13 cellular contexts compared by ENCODE assay signal in the genomic region with DNA sequence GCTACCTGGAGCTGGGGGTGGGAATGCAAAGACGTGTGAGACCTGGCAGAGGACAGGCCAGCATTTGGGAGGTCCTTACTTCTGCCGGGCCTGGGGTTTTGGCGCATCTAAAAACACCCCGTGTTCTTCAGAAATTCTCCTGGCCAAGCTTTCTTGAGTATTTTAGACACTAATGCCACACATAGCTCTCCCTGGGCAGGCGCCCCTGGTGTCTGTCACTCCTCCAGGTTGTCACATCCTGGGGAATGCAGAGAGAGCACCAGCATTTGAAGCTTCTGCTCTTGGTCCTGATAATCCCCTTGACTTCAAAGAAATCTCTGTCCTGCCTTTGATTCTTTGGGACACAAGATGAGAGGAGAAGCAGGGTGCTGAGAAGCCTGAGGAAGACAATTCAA. TPM values are rescaled to one million over a fixed set of nuclear protein-coding genes. Genes with fewer than 3 reads are reported as not detected.
DNase-seq lines count a peak whose midpoint lies in the region; ATAC-seq lines count a peak whose summit lies in the region.
"Had no signal": no experiment of that assay in that cellular context is flagged by ENCODE, and none has a peak within 500 bp of the region (broad histone marks: within the 10 kb centered on the region; RNA-seq: fewer than 3 reads in every experiment).

No MANE protein-coding gene starts in this region.

- H3K79me1 ChIP-seq in mesendoderm (ENCODE audit: low read length): no peaks in the 10 kb centered on the region

- ATAC-seq in activated T-cell treated with anti-CD3 and anti-CD28 coated beads, Interleukin-2, amount 50 U/mL, for 72 hours (replicated peaks in 1 of 2): no peak

- H3K23ac ChIP-seq in mesendoderm (ENCODE audit: low read length): no peak overlapping the region

- peak overlapping the region; percentile 87 for H2AK5ac ChIP-seq in mesendoderm (ENCODE audit: low read length)

- H3K9ac ChIP-seq in mesendoderm (ENCODE audit: low read length): peak overlapping the region; percentile 31

- H3K4me3 Mint-ChIP-seq in activated T-cell treated with anti-CD3 and anti-CD28 coated beads, Interleukin-2, amount 50 U/mL, for 72 hours: peak overlapping the region; percentile 21 to 59
- no peak overlapping the region for H3K4me3 Mint-ChIP-seq in activated T-cell treated with anti-CD3 and anti-CD28 coated beads, Interleukin-2, amount 50 U/mL, for 24 hours
- H3K4me3 Mint-ChIP-seq in activated T-helper 1 cell treated with anti-CD3 and anti-CD28 coated beads, Interleukin-12 subunit alpha, Interleukin-12 subunit beta, Interleukin-2, Interleukin-4 antibody, amounts not matched to agents 30 ng/mL and 10 ng/mL and 1 ng/mL, durations not matched to agents 14 hours and 24 hours and 36 hours: peak overlapping the region; percentile 15

- no peak overlapping the region for H4K5ac ChIP-seq in mesendoderm (ENCODE audit: low read length)

- DNase-seq in activated T-cell treated with anti-CD3 and anti-CD28 coated beads, Interleukin-2, amount 50 U/mL, for 72 hours: no peak
- no peak for DNase-seq in activated T-cell treated with anti-CD3 and anti-CD28 coated beads, Interleukin-2, amount 50 U/mL, for 24 hours
- DNase-seq in activated T-helper 1 cell treated with anti-CD3 and anti-CD28 coated beads, Interleukin-12 subunit alpha, Interleukin-12 subunit beta, Interleukin-2, Interleukin-4 antibody, amounts not matched to agents 30 ng/mL and 10 ng/mL and 1 ng/mL, durations not matched to agents 14 hours and 24 hours and 36 hours (ENCODE audit: low spot score): no peak
- DNase-seq in mesendoderm (no peak), HK-2 (ENCODE audit: unreplicated experiment) (no peak), NCI-H146 treated with DMSO at 0.1 percent for 48 hours (lab: John Stamatoyannopoulos, UW; ENCODE audit: unreplicated experiment) (no peak), NCI-H526 (lab: John Stamatoyannopoulos, UW) (no peak)
- DNase-seq: GF-D8, sigmoid colon had no signal

- peak overlapping the region; percentile 75 for H3K4ac ChIP-seq in mesendoderm (ENCODE audit: low read depth, low read length)

- H2BK15ac ChIP-seq in mesendoderm (replicated peaks; ENCODE audit: low read depth): no peak overlapping the region

- H3K9me3 Mint-ChIP-seq in activated T-cell treated with anti-CD3 and anti-CD28 coated beads, Interleukin-2, amount 50 U/mL, for 72 hours: no peaks in the 10 kb centered on the region
- no peaks in the 10 kb centered on the region for H3K9me3 Mint-ChIP-seq in activated T-cell treated with anti-CD3 and anti-CD28 coated beads, Interleukin-2, amount 50 U/mL, for 24 hours
- no peaks in the 10 kb centered on the region for H3K9me3 Mint-ChIP-seq in activated T-helper 1 cell treated with anti-CD3 and anti-CD28 coated beads, Interleukin-12 subunit alpha, Interleukin-12 subunit beta, Interleukin-2, Interleukin-4 antibody, amounts not matched to agents 30 ng/mL and 10 ng/mL and 1 ng/mL, durations not matched to agents 14 hours and 24 hours and 36 hours

- intact Hi-C loops in activated T-helper 1 cell treated with anti-CD3 and anti-CD28 coated beads, Interleukin-12 subunit alpha, Interleukin-12 subunit beta, Interleukin-2, Interleukin-4 antibody, amounts not matched to agents 30 ng/mL and 10 ng/mL and 1 ng/mL, durations not matched to agents 14 hours and 24 hours and 36 hours (cut with micrococcal nuclease): loop anchor here (5.0 kb wide), 2 partner anchors 114 to 224 kb away; partner anchors contain the start of genes ARV1, C1orf198 and TTC13

- no peak overlapping the region for H3K4me2 ChIP-seq in mesendoderm (ENCODE audit: low read length)

- H3K27me3 ChIP-seq in mesendoderm (ENCODE audit: insufficient read depth, low read length, poor library complexity): no peaks in the 10 kb centered on the region
- H3K27me3 ChIP-seq: sigmoid colon had no signal

- H3K36me3 ChIP-seq in mesendoderm (ENCODE audit: control insufficient read depth, insufficient read depth, low read length): no peaks in the 10 kb centered on the region
- H3K36me3 ChIP-seq: sigmoid colon had no signal

- H3K27ac ChIP-seq in mesendoderm (ENCODE audit: low read depth, low read length) (peak overlapping the region; percentile 83), temporal lobe (ENCODE audit: low read depth, low read length) (peak overlapping the region; percentile 98)

- no peaks in the 10 kb centered on the region for H3K36me3 Mint-ChIP-seq in activated T-cell treated with anti-CD3 and anti-CD28 coated beads, Interleukin-2, amount 50 U/mL, for 72 hours (ENCODE audit: insufficient read depth in 2 of 2)
- H3K36me3 Mint-ChIP-seq in activated T-cell treated with anti-CD3 and anti-CD28 coated beads, Interleukin-2, amount 50 U/mL, for 24 hours (ENCODE audit: low read depth): no peaks in the 10 kb centered on the region
- H3K36me3 Mint-ChIP-seq in activated T-helper 1 cell treated with anti-CD3 and anti-CD28 coated beads, Interleukin-12 subunit alpha, Interleukin-12 subunit beta, Interleukin-2, Interleukin-4 antibody, amounts not matched to agents 30 ng/mL and 10 ng/mL and 1 ng/mL, durations not matched to agents 14 hours and 24 hours and 36 hours (ENCODE audit: low read depth): no peaks in the 10 kb centered on the region

- H3K79me2 ChIP-seq in mesendoderm (ENCODE audit: control insufficient read depth, insufficient read depth, low read length): no peaks in the 10 kb centered on the region

- H3K27ac Mint-ChIP-seq in activated T-cell treated with anti-CD3 and anti-CD28 coated beads, Interleukin-2, amount 50 U/mL, for 72 hours: no peak overlapping the region
- no peak overlapping the region for H3K27ac Mint-ChIP-seq in activated T-cell treated with anti-CD3 and anti-CD28 coated beads, Interleukin-2, amount 50 U/mL, for 24 hours
- no peak overlapping the region for H3K27ac Mint-ChIP-seq in activated T-helper 1 cell treated with anti-CD3 and anti-CD28 coated beads, Interleukin-12 subunit alpha, Interleukin-12 subunit beta, Interleukin-2, Interleukin-4 antibody, amounts not matched to agents 30 ng/mL and 10 ng/mL and 1 ng/mL, durations not matched to agents 14 hours and 24 hours and 36 hours

- H3K4me1 ChIP-seq in mesendoderm (ENCODE audit: control insufficient read depth, low read depth, low read length): peaks cover 15% of the 10 kb centered on the region

- no peak overlapping the region for H2BK120ac ChIP-seq in mesendoderm (ENCODE audit: low read depth, low read length)

- peak overlapping the region; percentile 39 for H2BK5ac ChIP-seq in mesendoderm (ENCODE audit: low read length)

- H3K18ac ChIP-seq in mesendoderm (ENCODE audit: low read length): peak overlapping the region; percentile 24

- H3K4me1 Mint-ChIP-seq in activated T-cell treated with anti-CD3 and anti-CD28 coated beads, Interleukin-2, amount 50 U/mL, for 72 hours (ENCODE audit: low read depth): peaks cover 5% of the 10 kb centered on the region
- peaks cover 2% of the 10 kb centered on the region for H3K4me1 Mint-ChIP-seq in activated T-cell treated with anti-CD3 and anti-CD28 coated beads, Interleukin-2, amount 50 U/mL, for 24 hours (ENCODE audit: low read depth)
- peaks cover 8% of the 10 kb centered on the region for H3K4me1 Mint-ChIP-seq in activated T-helper 1 cell treated with anti-CD3 and anti-CD28 coated beads, Interleukin-12 subunit alpha, Interleukin-12 subunit beta, Interleukin-2, Interleukin-4 antibody, amounts not matched to agents 30 ng/mL and 10 ng/mL and 1 ng/mL, durations not matched to agents 14 hours and 24 hours and 36 hours (ENCODE audit: low read depth)

- H3K27me3 Mint-ChIP-seq in activated T-cell treated with anti-CD3 and anti-CD28 coated beads, Interleukin-2, amount 50 U/mL, for 72 hours (ENCODE audit: low read depth): peaks cover 6% of the 10 kb centered on the region
- H3K27me3 Mint-ChIP-seq in activated T-cell treated with anti-CD3 and anti-CD28 coated beads, Interleukin-2, amount 50 U/mL, for 24 hours: peaks cover 16% of the 10 kb centered on the region
- H3K27me3 Mint-ChIP-seq in activated T-helper 1 cell treated with anti-CD3 and anti-CD28 coated beads, Interleukin-12 subunit alpha, Interleukin-12 subunit beta, Interleukin-2, Interleukin-4 antibody, amounts not matched to agents 30 ng/mL and 10 ng/mL and 1 ng/mL, durations not matched to agents 14 hours and 24 hours and 36 hours (ENCODE audit: insufficient read depth): no peaks in the 10 kb centered on the region

- no CpG with 5 or more reads among the region's 5 CpGs for WGBS in mesendoderm (ENCODE audit: extremely low coverage, insufficient coverage, low lambda C conversion rate)

- H3K4me3 ChIP-seq in mesendoderm (ENCODE audit: low read length): no peak overlapping the region

- peak overlapping the region; percentile 30 for H4K8ac ChIP-seq in mesendoderm (ENCODE audit: low read depth, low read length)

- peak overlapping the region; percentile 88 for H3K56ac ChIP-seq in mesendoderm (ENCODE audit: low read length)

RNA-seq across cellular contexts. Expression of gene CAPN9, which starts 6.0 kb away (rescaled TPM):
- not detected for total RNA-seq in activated T-cell treated with anti-CD3 and anti-CD28 coated beads, Interleukin-2, amount 50 U/mL, for 72 hours
- total RNA-seq in activated T-helper 1 cell treated with anti-CD3 and anti-CD28 coated beads, Interleukin-12 subunit alpha, Interleukin-12 subunit beta, Interleukin-2, Interleukin-4 antibody, amounts not matched to agents 30 ng/mL and 10 ng/mL and 1 ng/mL, durations not matched to agents 14 hours and 24 hours and 36 hours: not detected in 2 replicates
- polyA plus RNA-seq in mesendoderm (2013, experiment 1 of 2): 0.32 TPM
- polyA plus RNA-seq in mesendoderm (2013, experiment 2 of 2): 0.22 TPM
- not detected for total RNA-seq in temporal lobe
- total RNA-seq: activated CD8-positive, alpha-beta memory T cell treated with anti-CD3 and anti-CD28 coated beads for 36 hours; glomerular endothelial cell; lung microvascular endothelial cell had no signal

RNA-seq across cellular contexts. Expression of gene AGT, which starts 39.3 kb away (rescaled TPM):
- not detected for total RNA-seq in activated T-cell treated with anti-CD3 and anti-CD28 coated beads, Interleukin-2, amount 50 U/mL, for 72 hours
- not detected in 2 replicates for total RNA-seq in activated T-helper 1 cell treated with anti-CD3 and anti-CD28 coated beads, Interleukin-12 subunit alpha, Interleukin-12 subunit beta, Interleukin-2, Interleukin-4 antibody, amounts not matched to agents 30 ng/mL and 10 ng/mL and 1 ng/mL, durations not matched to agents 14 hours and 24 hours and 36 hours
- 0.01 TPM for polyA plus RNA-seq in mesendoderm (2013, experiment 1 of 2)
- polyA plus RNA-seq in mesendoderm (2013, experiment 2 of 2): 0.03 TPM
- total RNA-seq in temporal lobe: 6.4 TPM
- total RNA-seq: activated CD8-positive, alpha-beta memory T cell treated with anti-CD3 and anti-CD28 coated beads for 36 hours; glomerular endothelial cell; lung microvascular endothelial cell had no signal
